In the genomic region with DNA sequence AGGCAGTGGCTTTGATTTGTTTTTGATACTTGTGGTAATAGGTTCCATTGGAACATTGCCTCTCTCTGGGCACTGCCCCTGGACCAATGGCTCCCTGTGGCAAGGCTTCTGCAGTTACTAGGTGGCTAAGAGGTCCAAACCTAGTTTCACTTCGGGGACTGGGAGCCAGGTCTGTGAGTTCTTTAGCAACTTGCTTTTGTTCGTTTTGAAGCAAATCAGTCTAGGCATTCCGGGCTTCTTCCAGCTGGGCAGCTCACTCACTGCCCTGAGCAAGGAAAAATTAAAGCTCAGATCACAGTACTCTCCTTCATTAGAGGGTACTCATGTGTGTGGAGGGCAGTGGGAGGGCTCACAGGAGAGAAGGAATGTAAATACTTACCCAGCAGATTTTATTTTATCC, we compare ENCODE assay signal across 18 cellular contexts.
DNase-seq lines count a peak whose midpoint lies in the region; ATAC-seq and TF ChIP-seq lines count a peak whose summit lies in the region.
"Had no signal": no experiment of that assay in that cellular context is flagged by ENCODE, and none has a peak within 500 bp of the region (broad histone marks: within the 10 kb centered on the region; RNA-seq: fewer than 3 reads in every experiment).

No MANE protein-coding gene starts in this region.

- ATAC-seq in SK-N-SH treated with all-trans-retinoic acid at 6 μM for 48 hours = 0 out of 3 replicates have a peak, but pooled peaks have one; percentile 24
- ATAC-seq: activated T-cell treated with anti-CD3 and anti-CD28 coated beads, Interleukin-2, amount 50 U/mL, for 72 hours; K562; natural killer cell treated with Interleukin-12 subunit alpha and Interleukin-12 subunit beta and Interleukin-15 and Interleukin-18, amount 100 ng/mL, for 72 hours; T-helper 17 cell had no signal

- DNase-seq in SK-N-SH (no peak), midbrain (lab: John Stamatoyannopoulos, UW) (peak; percentile 50), superior temporal gyrus (ENCODE audit: extremely low spot score) (peak; percentile 30), GM23248 (no peak), HAP-1 (ENCODE audit: low spot score in 2 of 2) (no peak), NOMO-1 (lab: John Stamatoyannopoulos, UW; ENCODE audit: unreplicated experiment in 2 of 2) (no peak)
- DNase-seq: 8988T; activated CD4-positive, alpha-beta T cell treated with anti-CD3 and anti-CD28 coated beads for 1 hour; activated naive CD4-positive, alpha-beta T cell treated with Interleukin-2 at 50 U/mL for 16 hours; activated T-cell treated with anti-CD3 and anti-CD28 coated beads, Interleukin-2, amount 50 U/mL, for 72 hours; MM.1S; NCI-H1436; NCI-H524 treated with DMSO at 0.1 percent for 48 hours; T-helper 17 cell had no signal

- H3K4me2 ChIP-seq in SK-N-SH (no peak overlapping the region), GM23248 (ENCODE audit: unreplicated experiment) (no peak overlapping the region)

- H3K9me3 ChIP-seq in SK-N-SH = no peaks in the 10 kb centered on the region
- H3K9me3 ChIP-seq in GM23248 (ENCODE audit: low read depth) = no peaks in the 10 kb centered on the region
- H3K9me3 ChIP-seq in HAP-1 = no peaks in the 10 kb centered on the region

- H4K20me1 ChIP-seq in SK-N-SH (ENCODE audit: insufficient read depth) (no peaks in the 10 kb centered on the region), GM23248 (ENCODE audit: insufficient read depth) (no peaks in the 10 kb centered on the region)

- H3K27me3 ChIP-seq in SK-N-SH (ENCODE audit: insufficient read depth) (no peaks in the 10 kb centered on the region), GM23248 (replicated peaks; ENCODE audit: insufficient read depth) (no peaks in the 10 kb centered on the region), HAP-1 (ENCODE audit: low read depth) (0 out of 2 replicates have a peak, but pooled peaks cover 2% of the 10 kb centered on the region)

- no peaks in the 10 kb centered on the region for H3F3A ChIP-seq in SK-N-SH (replicated peaks; ENCODE audit: insufficient read depth)
- H3F3A ChIP-seq in GM23248 (ENCODE audit: insufficient read depth) = no peaks in the 10 kb centered on the region

- H2AFZ ChIP-seq in SK-N-SH (ENCODE audit: low read depth) (no peak overlapping the region), GM23248 (no peak overlapping the region)

- in situ Hi-C loops in GM23248 (cut with MboI) (loop anchor here (10.0 to 25.0 kb wide), 2 partner anchors 414 to 982 kb away; no protein-coding TSS in a partner anchor), HAP-1 (cut with MboI; ENCODE audit: low sequenced_read_pairs) (loop anchor here (10.0 kb wide), 2 partner anchors 414 to 974 kb away; no protein-coding TSS in a partner anchor)

- H3K36me3 ChIP-seq in SK-N-SH (replicated peaks in 1 of 2; ENCODE audit: control insufficient read depth in 1 of 2, insufficient read depth in 2 of 2, low read length in 1 of 2) (no peaks in the 10 kb centered on the region), GM23248 (ENCODE audit: low read depth) (no peaks in the 10 kb centered on the region), HAP-1 (replicated peaks) (no peaks in the 10 kb centered on the region)

- H3K27ac ChIP-seq in SK-N-SH (ENCODE audit: low read depth in 2 of 2, low read length in 1 of 2) (no peak overlapping the region), cingulate gyrus (ENCODE audit: low read depth, low read length) (peak overlapping the region; percentile 78), GM23248 (no peak overlapping the region)

- POLR2A ChIA-PET in SK-N-SH (lab: Yijun Ruan, JAX) = interaction anchor here (0.8 kb wide), 1 partner anchor 8 kb away, joined by 4 read pairs; no protein-coding TSS in a partner anchor

- CTCF ChIA-PET in SK-N-SH (lab: Yijun Ruan, JAX) = interaction anchor here (0.5 to 3.5 kb wide), 4 partner anchors 9 to 943 kb away, joined by 3 to 15 read pairs (median 4); no protein-coding TSS in a partner anchor

- H3K9ac ChIP-seq in SK-N-SH = no peak overlapping the region
- H3K9ac ChIP-seq in GM23248 = no peak overlapping the region

- TF ChIP-seq RAD21 in SK-N-SH (IDR thresholded peaks at IDR 0.05; ENCODE audit: low read length) = no peak

- no peaks in the 10 kb centered on the region for H3K79me2 ChIP-seq in SK-N-SH (ENCODE audit: insufficient read depth)
- no peaks in the 10 kb centered on the region for H3K79me2 ChIP-seq in GM23248 (ENCODE audit: insufficient read depth)

- no peak for TF ChIP-seq CTCF in SK-N-SH (IDR thresholded peaks at IDR 0.05)

- no peak for TF ChIP-seq EP300 in SK-N-SH (IDR thresholded peaks at IDR 0.05; ENCODE audit: borderline replicate concordance in 1 of 2, low read depth in 1 of 2, low read length in 1 of 2)

- H3K4me1 ChIP-seq in SK-N-SH (ENCODE audit: control insufficient read depth in 1 of 2, insufficient read depth in 2 of 2, low read depth in 1 of 2, low read length in 1 of 2) (peaks cover 0 to under 1% of the 10 kb centered on the region in 2 experiments; a peak in 1 of 4 replicates), GM23248 (ENCODE audit: insufficient read depth) (no peaks in the 10 kb centered on the region), HAP-1 (no peaks in the 10 kb centered on the region)

- H3K4me3 ChIP-seq in SK-N-SH (ENCODE audit: low read depth in 2 of 2, low read length in 1 of 2) (no peak overlapping the region), GM23248 (no peak overlapping the region), HAP-1 (no peak overlapping the region)
- H3K4me3 ChIP-seq: K562 had no signal

- H3K9me2 ChIP-seq in SK-N-SH (no peaks in the 10 kb centered on the region), GM23248 (ENCODE audit: insufficient read depth) (no peaks in the 10 kb centered on the region)

- 58% methylated on average over 3 of the region's 3 CpGs for WGBS in SK-N-SH (ENCODE audit: low lambda C conversion rate)
- 78 to 79% methylated on average over 3 of the region's 3 CpGs for WGBS in GM23248 (ENCODE audit: low coverage in 1 of 2, low lambda C conversion rate in 2 of 2, missing lambda C conversion rate in 2 of 2), 2 experiments

TF ChIP-seq in SK-N-SH treated with all-trans-retinoic acid at 6 μM for 48 hours, 23 proteins besides CTCF, POLR2A, EP300 and RAD21 (continues in another document):
- TF ChIP-seq, protein P1, sequence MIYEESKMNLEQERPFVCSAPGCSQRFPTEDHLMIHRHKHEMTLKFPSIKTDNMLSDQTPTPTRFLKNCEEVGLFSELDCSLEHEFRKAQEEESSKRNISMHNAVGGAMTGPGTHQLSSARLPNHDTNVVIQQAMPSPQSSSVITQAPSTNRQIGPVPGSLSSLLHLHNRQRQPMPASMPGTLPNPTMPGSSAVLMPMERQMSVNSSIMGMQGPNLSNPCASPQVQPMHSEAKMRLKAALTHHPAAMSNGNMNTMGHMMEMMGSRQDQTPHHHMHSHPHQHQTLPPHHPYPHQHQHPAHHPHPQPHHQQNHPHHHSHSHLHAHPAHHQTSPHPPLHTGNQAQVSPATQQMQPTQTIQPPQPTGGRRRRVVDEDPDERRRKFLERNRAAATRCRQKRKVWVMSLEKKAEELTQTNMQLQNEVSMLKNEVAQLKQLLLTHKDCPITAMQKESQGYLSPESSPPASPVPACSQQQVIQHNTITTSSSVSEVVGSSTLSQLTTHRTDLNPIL (CRISPR knock-in tag; IDR thresholded peaks at IDR 0.05; ENCODE audit: low read depth) = no peak
- no peak for TF ChIP-seq RARB (CRISPR knock-in tag; IDR thresholded peaks at IDR 0.05)
- TF ChIP-seq CSRNP3 (CRISPR knock-in tag; IDR thresholded peaks at IDR 0.05) = no peak
- TF ChIP-seq ESRRG (CRISPR knock-in tag; IDR thresholded peaks at IDR 0.05) = no peak

TF ChIP-seq in SK-N-SH, 30 proteins besides CTCF, POLR2A, EP300 and RAD21:
- TF ChIP-seq, protein P2, sequence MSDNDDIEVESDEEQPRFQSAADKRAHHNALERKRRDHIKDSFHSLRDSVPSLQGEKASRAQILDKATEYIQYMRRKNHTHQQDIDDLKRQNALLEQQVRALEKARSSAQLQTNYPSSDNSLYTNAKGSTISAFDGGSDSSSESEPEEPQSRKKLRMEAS (IDR thresholded peaks at IDR 0.05; ENCODE audit: low read depth) = no peak
- TF ChIP-seq RFX5 (IDR thresholded peaks at IDR 0.05; ENCODE audit: low read length) = no peak
- no peak for TF ChIP-seq REST (IDR thresholded peaks at IDR 0.05; ENCODE audit: low read depth, low read length)
- no peak for TF ChIP-seq TEAD4 (IDR thresholded peaks at IDR 0.05; ENCODE audit: borderline replicate concordance, insufficient read depth)
- no peak for TF ChIP-seq RCOR1 (IDR thresholded peaks at IDR 0.05; ENCODE audit: low read length)
- TF ChIP-seq TCF12 (IDR thresholded peaks at IDR 0.05) = no peak
- no peak for TF ChIP-seq MXI1 (IDR thresholded peaks at IDR 0.05; ENCODE audit: low read depth, low read length)
- no peak for TF ChIP-seq NRF1 (IDR thresholded peaks at IDR 0.05; ENCODE audit: low read depth, low read length)
- no peak for TF ChIP-seq EZH2phosphoT487 (IDR thresholded peaks at IDR 0.05; ENCODE audit: borderline replicate concordance, low read depth)
- TF ChIP-seq NFIC (IDR thresholded peaks at IDR 0.05; ENCODE audit: borderline replicate concordance) = no peak
- no peak for TF ChIP-seq GATA2 (CRISPR knock-in tag; IDR thresholded peaks at IDR 0.05)
TF ChIP-seq in SK-N-SH: peak in this region for 0.

Comparison
In these comparisons a context has a peak if more than half of its experiments do, and no peak if none do; other contexts are left out.
1. DNase-seq: peak in midbrain (single experiment) and superior temporal gyrus (single experiment); none in SK-N-SH (single experiment), GM23248 (single experiment), HAP-1 (0 of 2) and NOMO-1 (0 of 2).